1 cellular context compared by ENCODE assay signal in genomic region chr15:82875411-82876003, GRCh38.
TF ChIP-seq lines count a peak whose summit lies in the region.

No MANE protein-coding gene starts in this region.

TF ChIP-seq in SK-N-SH treated with all-trans-retinoic acid at 6 μM for 48 hours, 23 proteins besides CTCF, POLR2A, EP300 and RAD21 (continued from another document):
- TF ChIP-seq CSRNP3 (CRISPR knock-in tag; IDR thresholded peaks at IDR 0.05): no peak
- no peak for TF ChIP-seq ARNTL (CRISPR knock-in tag; IDR thresholded peaks at IDR 0.05; ENCODE audit: borderline replicate concordance, low read depth)
- no peak for TF ChIP-seq TCF4 (CRISPR knock-in tag; IDR thresholded peaks at IDR 0.05; ENCODE audit: borderline replicate concordance)
